Comparison of ENCODE assay signal across 7 cellular contexts in the genomic region with DNA sequence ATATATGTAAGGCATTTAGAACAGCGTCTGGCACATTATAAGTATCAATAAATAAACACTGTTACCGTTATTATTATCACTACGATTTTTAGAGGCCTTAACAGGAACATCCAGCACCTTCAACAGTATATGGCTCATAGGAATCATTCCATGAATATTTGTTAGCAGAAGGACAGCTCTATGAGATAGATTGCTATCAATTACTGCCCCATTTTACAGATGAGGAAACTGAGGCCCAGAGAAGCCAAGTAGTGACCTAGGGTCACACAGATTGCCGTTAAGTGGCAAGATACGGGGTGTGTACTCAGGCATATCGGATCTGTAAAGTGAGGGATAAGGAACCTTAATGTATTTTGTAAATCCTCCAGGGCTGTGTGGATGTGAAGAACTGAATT.
DNase-seq lines count a peak whose midpoint lies in the region; ATAC-seq lines count a peak whose summit lies in the region.

No MANE protein-coding gene starts in this region.

- H3K4me1 Mint-ChIP-seq in activated naive CD8-positive, alpha-beta T cell (ENCODE audit: low read depth) = peaks cover 35% of the 10 kb centered on the region
- H3K4me1 Mint-ChIP-seq in stimulated activated naive CD8-positive, alpha-beta T cell treated with anti-CD3 and anti-CD28 coated beads, Interleukin-15, amount 100 ng/mL, for 72 hours = peaks cover 34% of the 10 kb centered on the region

- H3K27me3 Mint-ChIP-seq in activated naive CD8-positive, alpha-beta T cell = no peaks in the 10 kb centered on the region
- H3K27me3 Mint-ChIP-seq in stimulated activated naive CD8-positive, alpha-beta T cell treated with anti-CD3 and anti-CD28 coated beads, Interleukin-15, amount 100 ng/mL, for 72 hours = no peaks in the 10 kb centered on the region

- peak overlapping the region; percentile 59 for H3K27ac ChIP-seq in HUES48 (ENCODE audit: low read depth, low read length)
- H3K27ac ChIP-seq in iPS-20b (ENCODE audit: low read length) = no peak overlapping the region

- H3K27me3 ChIP-seq in HUES48 (ENCODE audit: control insufficient read depth, insufficient read depth, low read length) (peaks cover 8% of the 10 kb centered on the region), iPS-20b (ENCODE audit: insufficient read depth, low read length) (peaks cover 9% of the 10 kb centered on the region; the same call in 1 of the 2 replicates)

- H3K9me3 ChIP-seq in HUES48 (ENCODE audit: control insufficient read depth, insufficient read depth, low read length) = no peaks in the 10 kb centered on the region
- no peaks in the 10 kb centered on the region for H3K9me3 ChIP-seq in iPS-20b (ENCODE audit: insufficient read depth, low read depth, low read length)

- no peak for DNase-seq in stimulated activated naive CD8-positive, alpha-beta T cell treated with anti-CD3 and anti-CD28 coated beads, Interleukin-15, amount 100 ng/mL, for 72 hours
- DNase-seq in HK-2 (ENCODE audit: unreplicated experiment) (no peak), AG08395 (ENCODE audit: low spot score) (no peak)
- DNase-seq in stimulated activated CD4-positive, alpha-beta T cell treated with anti-CD3 and anti-CD28 coated beads, Interleukin-2, amount 100 ng/mL, for 24 hours = no peak

- no peaks in the 10 kb centered on the region for H3K36me3 Mint-ChIP-seq in activated naive CD8-positive, alpha-beta T cell

- H3K4me3 Mint-ChIP-seq in activated naive CD8-positive, alpha-beta T cell = peak overlapping the region; percentile 99
- peak overlapping the region; percentile 91 to 100 for H3K4me3 Mint-ChIP-seq in stimulated activated naive CD8-positive, alpha-beta T cell treated with anti-CD3 and anti-CD28 coated beads, Interleukin-15, amount 100 ng/mL, for 72 hours

- H3K27ac Mint-ChIP-seq in activated naive CD8-positive, alpha-beta T cell = peak overlapping the region; percentile 97
- peak overlapping the region; percentile 8 to 100 for H3K27ac Mint-ChIP-seq in stimulated activated naive CD8-positive, alpha-beta T cell treated with anti-CD3 and anti-CD28 coated beads, Interleukin-15, amount 100 ng/mL, for 72 hours

- no peaks in the 10 kb centered on the region for H3K36me3 ChIP-seq in HUES48 (ENCODE audit: control insufficient read depth, insufficient read depth, low read length)
- H3K36me3 ChIP-seq in iPS-20b (ENCODE audit: insufficient read depth, low read depth, low read length) = peaks cover 6% of the 10 kb centered on the region; the same call in 1 of the 2 replicates

- H3K9ac ChIP-seq in HUES48 (ENCODE audit: low read depth, low read length) = no peak overlapping the region
- H3K9ac ChIP-seq in iPS-20b (ENCODE audit: low read depth, low read length) = peak overlapping the region; percentile 22; the same call in 1 of the 2 replicates

- H3K9me3 Mint-ChIP-seq in activated naive CD8-positive, alpha-beta T cell (ENCODE audit: low read depth) = no peaks in the 10 kb centered on the region
- no peaks in the 10 kb centered on the region for H3K9me3 Mint-ChIP-seq in stimulated activated naive CD8-positive, alpha-beta T cell treated with anti-CD3 and anti-CD28 coated beads, Interleukin-15, amount 100 ng/mL, for 72 hours

- H3K4me1 ChIP-seq in HUES48 (ENCODE audit: control insufficient read depth, insufficient read depth, low read length) (peaks cover 14% of the 10 kb centered on the region), iPS-20b (ENCODE audit: insufficient read depth, low read length) (peaks cover 10% of the 10 kb centered on the region; the same call in 1 of the 2 replicates)

- H3K4me3 ChIP-seq in HUES48 (ENCODE audit: low read depth, low read length) = peak overlapping the region; percentile 79
- H3K4me3 ChIP-seq in iPS-20b (ENCODE audit: low read length) = peak overlapping the region; percentile 90

- no peak for ATAC-seq in stimulated activated naive CD8-positive, alpha-beta T cell treated with anti-CD3 and anti-CD28 coated beads, Interleukin-15, amount 100 ng/mL, for 72 hours
